10 cellular contexts compared by ENCODE assay signal in genomic region chr15:79432345-79433311, GRCh38. TPM values are rescaled to one million over a fixed set of nuclear protein-coding genes. Genes with fewer than 3 reads are reported as not detected.
DNase-seq lines count a peak whose midpoint lies in the region; ATAC-seq and TF ChIP-seq lines count a peak whose summit lies in the region.
"Had no signal": no experiment of that assay in that cellular context is flagged by ENCODE, and none has a peak within 500 bp of the region (broad histone marks: within the 10 kb centered on the region; RNA-seq: fewer than 3 reads in every experiment).

No MANE protein-coding gene starts in this region.

- peaks cover 4% of the 10 kb centered on the region for H3K9me3 Mint-ChIP-seq in activated naive CD8-positive, alpha-beta T cell treated with anti-CD3 and anti-CD28 coated beads, Interleukin-2, amount 50 U/mL, for 24 hours

- H3K27me3 Mint-ChIP-seq in activated naive CD8-positive, alpha-beta T cell treated with anti-CD3 and anti-CD28 coated beads, Interleukin-2, amount 50 U/mL, for 24 hours: peaks cover 52% of the 10 kb centered on the region

- H3K27ac ChIP-seq in smooth muscle cell (ENCODE audit: low read depth): no peak overlapping the region

- peak overlapping the region; percentile 94 for H3K4me2 ChIP-seq in smooth muscle cell

- peaks cover 9% of the 10 kb centered on the region for H3F3A ChIP-seq in smooth muscle cell (ENCODE audit: low read depth)

- peak; percentile 33 for ATAC-seq in activated naive CD8-positive, alpha-beta T cell treated with anti-CD3 and anti-CD28 coated beads, Interleukin-2, amount 50 U/mL, for 24 hours
- ATAC-seq in GM21786 (IDR thresholded peaks at IDR 0.05; ENCODE audit: unreplicated experiment): no peak

- no peak overlapping the region for H3K4me3 Mint-ChIP-seq in activated naive CD8-positive, alpha-beta T cell treated with anti-CD3 and anti-CD28 coated beads, Interleukin-2, amount 50 U/mL, for 24 hours

- H2AFZ ChIP-seq in smooth muscle cell (ENCODE audit: low read depth): peak overlapping the region; percentile 68

- peaks cover 20% of the 10 kb centered on the region for H3K4me1 ChIP-seq in smooth muscle cell (ENCODE audit: low read depth)

- peaks cover 36% of the 10 kb centered on the region for H4K20me1 ChIP-seq in smooth muscle cell (ENCODE audit: low read depth)

- H3K9me3 ChIP-seq in smooth muscle cell (replicated peaks; ENCODE audit: low read depth): no peaks in the 10 kb centered on the region

- peak overlapping the region; percentile 74 for H3K9ac ChIP-seq in smooth muscle cell (ENCODE audit: low read depth)

- peak; percentile 12 for DNase-seq in NCI-H2227 (lab: John Stamatoyannopoulos, UW; ENCODE audit: unreplicated experiment)
- no peak for DNase-seq in NCI-H2227 treated with DMSO at 0.1 percent for 48 hours (lab: John Stamatoyannopoulos, UW)
- DNase-seq in activated naive CD8-positive, alpha-beta T cell treated with anti-CD3 and anti-CD28 coated beads, Interleukin-2, amount 50 U/mL, for 24 hours: no peak
- no peak for DNase-seq in smooth muscle cell (lab: John Stamatoyannopoulos, UW; ENCODE audit: unreplicated experiment)
- no peak for DNase-seq in dedifferentiated amniotic fluid mesenchymal stem cell (ENCODE audit: extremely low spot score)
- no peak for DNase-seq in RKO (ENCODE audit: low spot score)
- DNase-seq: AML-193, MV-4-11 had no signal

- peaks cover 35% of the 10 kb centered on the region for H3K79me2 ChIP-seq in smooth muscle cell (ENCODE audit: low read depth)

- TF ChIP-seq CTCF in smooth muscle cell (IDR thresholded peaks at IDR 0.05; ENCODE audit: borderline replicate concordance, insufficient read depth, poor library complexity, severe bottlenecking): no peak

- H3K27ac Mint-ChIP-seq in activated naive CD8-positive, alpha-beta T cell treated with anti-CD3 and anti-CD28 coated beads, Interleukin-2, amount 50 U/mL, for 24 hours: no peak overlapping the region

- peak overlapping the region; percentile 45 for H3K4me3 ChIP-seq in iPS-11a (ENCODE audit: low read depth, low read length)
- H3K4me3 ChIP-seq in smooth muscle cell: peak overlapping the region; percentile 68

- peaks cover 8% of the 10 kb centered on the region for H3K27me3 ChIP-seq in smooth muscle cell (ENCODE audit: low read depth)

- H3K4me1 Mint-ChIP-seq in activated naive CD8-positive, alpha-beta T cell treated with anti-CD3 and anti-CD28 coated beads, Interleukin-2, amount 50 U/mL, for 24 hours: peaks cover 5% of the 10 kb centered on the region

- 5% methylated on average over 82 of the region's 86 CpGs for WGBS in smooth muscle cell (ENCODE audit: low lambda C conversion rate)

- no peaks in the 10 kb centered on the region for H3K36me3 ChIP-seq in smooth muscle cell (ENCODE audit: low read depth)

- H3K36me3 Mint-ChIP-seq in activated naive CD8-positive, alpha-beta T cell treated with anti-CD3 and anti-CD28 coated beads, Interleukin-2, amount 50 U/mL, for 24 hours (ENCODE audit: low read depth): no peaks in the 10 kb centered on the region

RNA-seq across cellular contexts. Expression of gene MINAR1, which starts 0.5 kb away (rescaled TPM):
- 21.3 and 26.7 TPM in 2 replicates for total RNA-seq in smooth muscle cell
- 0.98 and 4.9 TPM in 2 replicates for polyA plus RNA-seq in smooth muscle cell
